1 cellular context compared by ENCODE assay signal in the genomic region with DNA sequence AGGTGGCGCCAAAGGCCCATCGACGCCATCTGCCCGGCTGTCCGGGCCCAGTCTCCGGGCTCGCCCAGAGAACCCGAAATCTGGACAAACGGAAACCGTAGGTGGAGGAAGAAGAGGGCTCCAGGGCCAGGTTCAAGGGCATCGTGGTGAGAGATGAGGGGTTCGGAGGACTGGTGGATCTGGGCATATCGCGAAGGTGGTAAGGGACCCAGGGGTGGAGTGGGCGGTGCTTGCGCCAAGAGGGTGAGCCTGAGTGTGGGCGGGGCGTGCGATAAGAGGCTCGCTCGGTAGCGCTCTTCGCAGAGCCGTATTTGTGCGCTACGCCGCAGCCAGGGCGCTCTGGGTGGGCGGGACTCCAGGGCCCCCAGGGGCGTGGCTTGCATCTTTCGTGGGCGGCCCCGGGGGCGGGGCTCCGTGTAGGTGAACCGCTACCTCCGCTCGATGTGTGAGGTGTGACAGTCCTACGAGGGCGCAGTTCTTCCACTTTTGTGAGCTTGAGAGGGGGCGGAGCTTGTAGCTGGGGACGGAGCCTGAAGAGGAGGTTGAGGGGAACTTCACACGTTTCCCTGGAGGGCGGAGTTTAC.
TF ChIP-seq lines count a peak whose summit lies in the region.

No MANE protein-coding gene starts in this region.

TF ChIP-seq in HepG2, 621 proteins besides CTCF, POLR2A, EP300 and RAD21 (continues in another document):
- TF ChIP-seq, protein P1, sequence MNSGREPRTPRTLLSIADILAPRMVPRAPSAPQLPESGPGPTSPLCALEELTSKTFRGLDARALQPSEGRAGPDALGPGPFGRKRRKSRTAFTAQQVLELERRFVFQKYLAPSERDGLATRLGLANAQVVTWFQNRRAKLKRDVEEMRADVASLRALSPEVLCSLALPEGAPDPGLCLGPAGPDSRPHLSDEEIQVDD (CRISPR knock-in tag; IDR thresholded peaks at IDR 0.05; ENCODE audit: borderline replicate concordance): no peak
- no peak for TF ChIP-seq HNRNPK (IDR thresholded peaks at IDR 0.05; ENCODE audit: low read depth, low read length, poor library complexity, severe bottlenecking)
- TF ChIP-seq HCFC1 (IDR thresholded peaks at IDR 0.05; ENCODE audit: low read depth, low read length): no peak
- no peak for TF ChIP-seq ZNF781 (CRISPR knock-in tag; IDR thresholded peaks at IDR 0.05; ENCODE audit: borderline replicate concordance, not compliant biosample characterization)
- TF ChIP-seq SRSF1 (optimal IDR thresholded peaks at IDR 0.05; ENCODE audit: low read depth, low read length): no peak
- peak; percentile 69 for TF ChIP-seq BCL6 (CRISPR knock-in tag; IDR thresholded peaks at IDR 0.05)
- TF ChIP-seq, protein P2, sequence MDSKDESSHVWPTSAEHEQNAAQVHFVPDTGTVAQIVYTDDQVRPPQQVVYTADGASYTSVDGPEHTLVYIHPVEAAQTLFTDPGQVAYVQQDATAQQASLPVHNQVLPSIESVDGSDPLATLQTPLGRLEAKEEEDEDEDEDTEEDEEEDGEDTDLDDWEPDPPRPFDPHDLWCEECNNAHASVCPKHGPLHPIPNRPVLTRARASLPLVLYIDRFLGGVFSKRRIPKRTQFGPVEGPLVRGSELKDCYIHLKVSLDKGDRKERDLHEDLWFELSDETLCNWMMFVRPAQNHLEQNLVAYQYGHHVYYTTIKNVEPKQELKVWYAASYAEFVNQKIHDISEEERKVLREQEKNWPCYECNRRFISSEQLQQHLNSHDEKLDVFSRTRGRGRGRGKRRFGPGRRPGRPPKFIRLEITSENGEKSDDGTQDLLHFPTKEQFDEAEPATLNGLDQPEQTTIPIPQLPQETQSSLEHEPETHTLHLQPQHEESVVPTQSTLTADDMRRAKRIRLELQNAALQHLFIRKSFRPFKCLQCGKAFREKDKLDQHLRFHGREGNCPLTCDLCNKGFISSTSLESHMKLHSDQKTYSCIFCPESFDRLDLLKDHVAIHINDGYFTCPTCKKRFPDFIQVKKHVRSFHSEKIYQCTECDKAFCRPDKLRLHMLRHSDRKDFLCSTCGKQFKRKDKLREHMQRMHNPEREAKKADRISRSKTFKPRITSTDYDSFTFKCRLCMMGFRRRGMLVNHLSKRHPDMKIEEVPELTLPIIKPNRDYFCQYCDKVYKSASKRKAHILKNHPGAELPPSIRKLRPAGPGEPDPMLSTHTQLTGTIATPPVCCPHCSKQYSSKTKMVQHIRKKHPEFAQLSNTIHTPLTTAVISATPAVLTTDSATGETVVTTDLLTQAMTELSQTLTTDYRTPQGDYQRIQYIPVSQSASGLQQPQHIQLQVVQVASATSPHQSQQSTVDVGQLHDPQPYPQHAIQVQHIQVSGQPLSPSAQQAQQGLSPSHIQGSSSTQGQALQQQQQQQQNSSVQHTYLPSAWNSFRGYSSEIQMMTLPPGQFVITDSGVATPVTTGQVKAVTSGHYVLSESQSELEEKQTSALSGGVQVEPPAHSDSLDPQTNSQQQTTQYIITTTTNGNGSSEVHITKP (CRISPR knock-in tag; IDR thresholded peaks at IDR 0.05; ENCODE audit: low read depth): 0 out of 2 replicates have a peak, but pooled peaks have one; percentile 43
- TF ChIP-seq HMG20A (CRISPR knock-in tag; IDR thresholded peaks at IDR 0.05; ENCODE audit: borderline replicate concordance): no peak
- TF ChIP-seq ZNF350 (CRISPR knock-in tag; IDR thresholded peaks at IDR 0.05; ENCODE audit: borderline replicate concordance, low read depth): peak; percentile 88
- TF ChIP-seq ZSCAN20 (CRISPR knock-in tag; IDR thresholded peaks at IDR 0.05; ENCODE audit: borderline replicate concordance): no peak
- TF ChIP-seq, protein P3, sequence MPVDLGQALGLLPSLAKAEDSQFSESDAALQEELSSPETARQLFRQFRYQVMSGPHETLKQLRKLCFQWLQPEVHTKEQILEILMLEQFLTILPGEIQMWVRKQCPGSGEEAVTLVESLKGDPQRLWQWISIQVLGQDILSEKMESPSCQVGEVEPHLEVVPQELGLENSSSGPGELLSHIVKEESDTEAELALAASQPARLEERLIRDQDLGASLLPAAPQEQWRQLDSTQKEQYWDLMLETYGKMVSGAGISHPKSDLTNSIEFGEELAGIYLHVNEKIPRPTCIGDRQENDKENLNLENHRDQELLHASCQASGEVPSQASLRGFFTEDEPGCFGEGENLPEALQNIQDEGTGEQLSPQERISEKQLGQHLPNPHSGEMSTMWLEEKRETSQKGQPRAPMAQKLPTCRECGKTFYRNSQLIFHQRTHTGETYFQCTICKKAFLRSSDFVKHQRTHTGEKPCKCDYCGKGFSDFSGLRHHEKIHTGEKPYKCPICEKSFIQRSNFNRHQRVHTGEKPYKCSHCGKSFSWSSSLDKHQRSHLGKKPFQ (CRISPR knock-in tag; IDR thresholded peaks at IDR 0.05; ENCODE audit: insufficient replicate concordance): peak; percentile 88
- TF ChIP-seq RFXANK (CRISPR knock-in tag; IDR thresholded peaks at IDR 0.05): no peak
- TF ChIP-seq SOX5 (CRISPR knock-in tag; IDR thresholded peaks at IDR 0.05; ENCODE audit: borderline replicate concordance): peak; percentile 41; the same call in 1 of the 2 replicates
- no peak for TF ChIP-seq TP53 (CRISPR knock-in tag; conservative IDR thresholded peaks at IDR 0.05)
- no peak for TF ChIP-seq FOXK2 (IDR thresholded peaks at IDR 0.05)
- no peak for TF ChIP-seq SMARCE1 (IDR thresholded peaks at IDR 0.05; ENCODE audit: borderline replicate concordance)
- TF ChIP-seq SIX4 (CRISPR knock-in tag; IDR thresholded peaks at IDR 0.05): no peak
- TF ChIP-seq, protein P4, sequence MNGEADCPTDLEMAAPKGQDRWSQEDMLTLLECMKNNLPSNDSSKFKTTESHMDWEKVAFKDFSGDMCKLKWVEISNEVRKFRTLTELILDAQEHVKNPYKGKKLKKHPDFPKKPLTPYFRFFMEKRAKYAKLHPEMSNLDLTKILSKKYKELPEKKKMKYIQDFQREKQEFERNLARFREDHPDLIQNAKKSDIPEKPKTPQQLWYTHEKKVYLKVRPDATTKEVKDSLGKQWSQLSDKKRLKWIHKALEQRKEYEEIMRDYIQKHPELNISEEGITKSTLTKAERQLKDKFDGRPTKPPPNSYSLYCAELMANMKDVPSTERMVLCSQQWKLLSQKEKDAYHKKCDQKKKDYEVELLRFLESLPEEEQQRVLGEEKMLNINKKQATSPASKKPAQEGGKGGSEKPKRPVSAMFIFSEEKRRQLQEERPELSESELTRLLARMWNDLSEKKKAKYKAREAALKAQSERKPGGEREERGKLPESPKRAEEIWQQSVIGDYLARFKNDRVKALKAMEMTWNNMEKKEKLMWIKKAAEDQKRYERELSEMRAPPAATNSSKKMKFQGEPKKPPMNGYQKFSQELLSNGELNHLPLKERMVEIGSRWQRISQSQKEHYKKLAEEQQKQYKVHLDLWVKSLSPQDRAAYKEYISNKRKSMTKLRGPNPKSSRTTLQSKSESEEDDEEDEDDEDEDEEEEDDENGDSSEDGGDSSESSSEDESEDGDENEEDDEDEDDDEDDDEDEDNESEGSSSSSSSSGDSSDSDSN (CRISPR knock-in tag; IDR thresholded peaks at IDR 0.05): peak; percentile 46; the same call in 1 of the 2 replicates
- TF ChIP-seq ZNF713 (CRISPR knock-in tag; IDR thresholded peaks at IDR 0.05): no peak
- TF ChIP-seq YEATS4 (CRISPR knock-in tag; IDR thresholded peaks at IDR 0.05; ENCODE audit: borderline replicate concordance): 0 out of 2 replicates have a peak, but pooled peaks have one; percentile 2
- TF ChIP-seq NR2C2 (CRISPR knock-in tag; IDR thresholded peaks at IDR 0.05; ENCODE audit: borderline replicate concordance): peak; percentile 60
- TF ChIP-seq FOSL1 (CRISPR knock-in tag; IDR thresholded peaks at IDR 0.05; ENCODE audit: borderline replicate concordance): no peak
- TF ChIP-seq ZNF264 (CRISPR knock-in tag; IDR thresholded peaks at IDR 0.05): no peak
- TF ChIP-seq, protein P5, sequence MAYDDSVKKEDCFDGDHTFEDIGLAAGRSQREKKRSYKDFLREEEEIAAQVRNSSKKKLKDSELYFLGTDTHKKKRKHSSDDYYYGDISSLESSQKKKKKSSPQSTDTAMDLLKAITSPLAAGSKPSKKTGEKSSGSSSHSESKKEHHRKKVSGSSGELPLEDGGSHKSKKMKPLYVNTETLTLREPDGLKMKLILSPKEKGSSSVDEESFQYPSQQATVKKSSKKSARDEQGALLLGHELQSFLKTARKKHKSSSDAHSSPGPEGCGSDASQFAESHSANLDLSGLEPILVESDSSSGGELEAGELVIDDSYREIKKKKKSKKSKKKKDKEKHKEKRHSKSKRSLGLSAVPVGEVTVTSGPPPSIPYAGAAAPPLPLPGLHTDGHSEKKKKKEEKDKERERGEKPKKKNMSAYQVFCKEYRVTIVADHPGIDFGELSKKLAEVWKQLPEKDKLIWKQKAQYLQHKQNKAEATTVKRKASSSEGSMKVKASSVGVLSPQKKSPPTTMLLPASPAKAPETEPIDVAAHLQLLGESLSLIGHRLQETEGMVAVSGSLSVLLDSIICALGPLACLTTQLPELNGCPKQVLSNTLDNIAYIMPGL (CRISPR knock-in tag; IDR thresholded peaks at IDR 0.05; ENCODE audit: borderline replicate concordance in 1 of 2, low read depth in 1 of 2): peak; percentile 84 to 95
- TF ChIP-seq ZNF256 (CRISPR knock-in tag; conservative IDR thresholded peaks at IDR 0.05): no peak
- TF ChIP-seq THYN1 (CRISPR knock-in tag; IDR thresholded peaks at IDR 0.05; ENCODE audit: borderline replicate concordance, low read depth): no peak
- TF ChIP-seq ZBTB7B (CRISPR knock-in tag; IDR thresholded peaks at IDR 0.05): peak; percentile 42; the same call in 1 of the 2 replicates
- TF ChIP-seq, protein P6, sequence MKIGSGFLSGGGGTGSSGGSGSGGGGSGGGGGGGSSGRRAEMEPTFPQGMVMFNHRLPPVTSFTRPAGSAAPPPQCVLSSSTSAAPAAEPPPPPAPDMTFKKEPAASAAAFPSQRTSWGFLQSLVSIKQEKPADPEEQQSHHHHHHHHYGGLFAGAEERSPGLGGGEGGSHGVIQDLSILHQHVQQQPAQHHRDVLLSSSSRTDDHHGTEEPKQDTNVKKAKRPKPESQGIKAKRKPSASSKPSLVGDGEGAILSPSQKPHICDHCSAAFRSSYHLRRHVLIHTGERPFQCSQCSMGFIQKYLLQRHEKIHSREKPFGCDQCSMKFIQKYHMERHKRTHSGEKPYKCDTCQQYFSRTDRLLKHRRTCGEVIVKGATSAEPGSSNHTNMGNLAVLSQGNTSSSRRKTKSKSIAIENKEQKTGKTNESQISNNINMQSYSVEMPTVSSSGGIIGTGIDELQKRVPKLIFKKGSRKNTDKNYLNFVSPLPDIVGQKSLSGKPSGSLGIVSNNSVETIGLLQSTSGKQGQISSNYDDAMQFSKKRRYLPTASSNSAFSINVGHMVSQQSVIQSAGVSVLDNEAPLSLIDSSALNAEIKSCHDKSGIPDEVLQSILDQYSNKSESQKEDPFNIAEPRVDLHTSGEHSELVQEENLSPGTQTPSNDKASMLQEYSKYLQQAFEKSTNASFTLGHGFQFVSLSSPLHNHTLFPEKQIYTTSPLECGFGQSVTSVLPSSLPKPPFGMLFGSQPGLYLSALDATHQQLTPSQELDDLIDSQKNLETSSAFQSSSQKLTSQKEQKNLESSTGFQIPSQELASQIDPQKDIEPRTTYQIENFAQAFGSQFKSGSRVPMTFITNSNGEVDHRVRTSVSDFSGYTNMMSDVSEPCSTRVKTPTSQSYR (CRISPR knock-in tag; IDR thresholded peaks at IDR 0.05; ENCODE audit: borderline replicate concordance): no peak
- TF ChIP-seq ZNF496 (CRISPR knock-in tag; IDR thresholded peaks at IDR 0.05; ENCODE audit: insufficient replicate concordance): no peak
- TF ChIP-seq, protein P7, sequence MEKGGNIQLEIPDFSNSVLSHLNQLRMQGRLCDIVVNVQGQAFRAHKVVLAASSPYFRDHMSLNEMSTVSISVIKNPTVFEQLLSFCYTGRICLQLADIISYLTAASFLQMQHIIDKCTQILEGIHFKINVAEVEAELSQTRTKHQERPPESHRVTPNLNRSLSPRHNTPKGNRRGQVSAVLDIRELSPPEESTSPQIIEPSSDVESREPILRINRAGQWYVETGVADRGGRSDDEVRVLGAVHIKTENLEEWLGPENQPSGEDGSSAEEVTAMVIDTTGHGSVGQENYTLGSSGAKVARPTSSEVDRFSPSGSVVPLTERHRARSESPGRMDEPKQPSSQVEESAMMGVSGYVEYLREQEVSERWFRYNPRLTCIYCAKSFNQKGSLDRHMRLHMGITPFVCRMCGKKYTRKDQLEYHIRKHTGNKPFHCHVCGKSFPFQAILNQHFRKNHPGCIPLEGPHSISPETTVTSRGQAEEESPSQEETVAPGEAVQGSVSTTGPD (CRISPR knock-in tag; IDR thresholded peaks at IDR 0.05): no peak
- peak; percentile 13; the same call in 1 of the 2 replicates for TF ChIP-seq ZFP36L2 (CRISPR knock-in tag; IDR thresholded peaks at IDR 0.05)
- 0 out of 2 replicates have a peak, but pooled peaks have one; percentile 51 for TF ChIP-seq ZNF343 (CRISPR knock-in tag; IDR thresholded peaks at IDR 0.05)
- TF ChIP-seq GATAD2A (CRISPR knock-in tag; IDR thresholded peaks at IDR 0.05): peak; percentile 70
- no peak for TF ChIP-seq ZNF879 (CRISPR knock-in tag; IDR thresholded peaks at IDR 0.05)
- no peak for TF ChIP-seq RELA (CRISPR knock-in tag; IDR thresholded peaks at IDR 0.05)
- peak; percentile 85 for TF ChIP-seq ZFX (CRISPR knock-in tag; IDR thresholded peaks at IDR 0.05; ENCODE audit: low read depth)
- TF ChIP-seq SMC3 (IDR thresholded peaks at IDR 0.05; ENCODE audit: low read length): peak; percentile 78; the same call in 1 of the 2 replicates
- no peak for TF ChIP-seq MTF1 (CRISPR knock-in tag; IDR thresholded peaks at IDR 0.05)
- peak; percentile 65 for TF ChIP-seq SALL1 (CRISPR knock-in tag; IDR thresholded peaks at IDR 0.05)
- no peak; the same call in 1 of the 2 replicates for TF ChIP-seq ZBTB3 (CRISPR knock-in tag; IDR thresholded peaks at IDR 0.05; ENCODE audit: borderline replicate concordance, low read depth)
- TF ChIP-seq RBFOX2 (IDR thresholded peaks at IDR 0.05; ENCODE audit: low read depth, low read length): peak; percentile 58
- TF ChIP-seq, protein P8, sequence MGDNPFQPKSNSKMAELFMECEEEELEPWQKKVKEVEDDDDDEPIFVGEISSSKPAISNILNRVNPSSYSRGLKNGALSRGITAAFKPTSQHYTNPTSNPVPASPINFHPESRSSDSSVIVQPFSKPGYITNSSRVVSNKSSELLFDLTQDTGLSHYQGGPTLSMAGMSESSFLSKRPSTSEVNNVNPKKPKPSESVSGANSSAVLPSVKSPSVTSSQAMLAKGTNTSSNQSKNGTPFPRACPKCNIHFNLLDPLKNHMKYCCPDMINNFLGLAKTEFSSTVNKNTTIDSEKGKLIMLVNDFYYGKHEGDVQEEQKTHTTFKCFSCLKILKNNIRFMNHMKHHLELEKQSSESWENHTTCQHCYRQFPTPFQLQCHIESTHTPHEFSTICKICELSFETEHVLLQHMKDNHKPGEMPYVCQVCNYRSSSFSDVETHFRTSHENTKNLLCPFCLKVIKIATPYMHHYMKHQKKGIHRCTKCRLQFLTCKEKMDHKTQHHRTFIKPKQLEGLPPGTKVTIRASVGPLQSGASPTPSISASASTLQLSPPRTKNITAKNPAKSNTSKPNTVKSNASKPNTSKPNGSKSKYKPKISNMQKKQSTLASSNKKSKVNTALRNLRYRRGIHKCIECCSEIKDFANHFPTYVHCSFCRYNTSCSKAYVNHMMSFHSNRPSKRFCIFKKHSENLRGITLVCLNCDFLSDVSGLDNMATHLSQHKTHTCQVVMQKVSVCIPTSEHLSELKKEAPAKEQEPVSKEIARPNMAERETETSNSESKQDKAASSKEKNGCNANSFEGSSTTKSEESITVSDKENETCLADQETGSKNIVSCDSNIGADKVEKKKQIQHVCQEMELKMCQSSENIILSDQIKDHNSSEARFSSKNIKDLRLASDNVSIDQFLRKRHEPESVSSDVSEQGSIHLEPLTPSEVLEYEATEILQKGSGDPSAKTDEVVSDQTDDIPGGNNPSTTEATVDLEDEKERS (CRISPR knock-in tag; IDR thresholded peaks at IDR 0.05): 0 out of 2 replicates have a peak, but pooled peaks have one; percentile 47
- no peak for TF ChIP-seq POGZ (CRISPR knock-in tag; IDR thresholded peaks at IDR 0.05)
